Comparison of ENCODE assay signal across 10 cellular contexts in genomic region chr22:41914611-41915034, GRCh38. TPM values are rescaled to one million over a fixed set of nuclear protein-coding genes. Genes with fewer than 3 reads are reported as not detected.
DNase-seq lines count a peak whose midpoint lies in the region; ATAC-seq and TF ChIP-seq lines count a peak whose summit lies in the region.
"Had no signal": no experiment of that assay in that cellular context is flagged by ENCODE, and none has a peak within 500 bp of the region (broad histone marks: within the 10 kb centered on the region; RNA-seq: fewer than 3 reads in every experiment).

No MANE protein-coding gene starts in this region.

- peaks cover 11% of the 10 kb centered on the region for H3K23me2 ChIP-seq in H9 (ENCODE audit: insufficient read length, low read depth, low read length, poor library complexity, severe bottlenecking)

- H4K91ac ChIP-seq in IMR-90 (ENCODE audit: insufficient read depth, low read depth, low read length) (no peak overlapping the region), H9 (ENCODE audit: insufficient read length, low read depth, low read length) (no peak overlapping the region)

- H3K36me3 Mint-ChIP-seq in H9 (ENCODE audit: insufficient read depth in 1 of 3, low read depth in 3 of 3) = no peaks in the 10 kb centered on the region; a peak in 2 of 7 replicates

- H3K4me1 ChIP-seq in IMR-90 (ENCODE audit: control insufficient read depth, insufficient read depth, low read length) (peaks cover 2% of the 10 kb centered on the region; the same call in 1 of the 2 replicates), esophagus (ENCODE audit: control insufficient read depth in 2 of 2, insufficient read depth in 2 of 2, low read length in 1 of 2) (peaks cover 7 to 16% of the 10 kb centered on the region in 2 donors), gastrocnemius medialis (peaks cover 10 to 20% of the 10 kb centered on the region in 2 donors), H9 (ENCODE audit: insufficient read depth, low read length) (peaks cover 2% of the 10 kb centered on the region; the same call in 1 of the 2 replicates)

- no peak for TF ChIP-seq POLR2A in IMR-90 (IDR thresholded peaks at IDR 0.05; ENCODE audit: low read depth, low read length)
- no peak for TF ChIP-seq POLR2A in gastrocnemius medialis (IDR thresholded peaks at IDR 0.05)

- H4K20me1 ChIP-seq in IMR-90 (ENCODE audit: insufficient read depth, low read length) (peaks cover 3% of the 10 kb centered on the region), H9 (ENCODE audit: control insufficient read depth, insufficient read depth, insufficient read length) (peaks cover 2% of the 10 kb centered on the region)

- no peak overlapping the region for H3K23ac ChIP-seq in IMR-90 (ENCODE audit: low read depth, low read length)
- H3K23ac ChIP-seq in H9 (ENCODE audit: insufficient read length, low read depth, low read length) = no peak overlapping the region

- no peaks in the 10 kb centered on the region for H3K36me3 ChIP-seq in IMR-90 (ENCODE audit: control insufficient read depth, insufficient read depth, low read length)
- no peaks in the 10 kb centered on the region for H3K36me3 ChIP-seq in esophagus (ENCODE audit: control insufficient read depth in 2 of 2, insufficient read depth in 2 of 2, low read length in 1 of 2)
- H3K36me3 ChIP-seq in gastrocnemius medialis = no peaks in the 10 kb centered on the region

- 0 out of 2 replicates have a peak, but pooled peaks have one; percentile 19 for ATAC-seq in IMR-90 (ENCODE audit: low read depth)
- no peak for ATAC-seq in gastrocnemius medialis
- no peak for ATAC-seq in GM21717 (IDR thresholded peaks at IDR 0.05; ENCODE audit: unreplicated experiment)

- H2AFZ ChIP-seq in IMR-90 (replicated peaks; ENCODE audit: low read length, poor library complexity) (peak overlapping the region; percentile 56), H9 (ENCODE audit: low read length) (no peak overlapping the region)

- H3K4me1 Mint-ChIP-seq in H9 = peaks cover 7 to 24% of the 10 kb centered on the region in 2 experiments; a peak in 3 of 4 replicates

- dilution Hi-C loops in IMR-90 (cut with HindIII; ENCODE audit: low sequenced_read_pairs, unreplicated experiment) = no loop called here

- WGBS in IMR-90 (ENCODE audit: extremely low coverage in 2 of 2, insufficient read length in 1 of 2), 2 experiments = 0% methylated on average over 27 of the region's 67 CpGs; no CpG with 5 or more reads in 1 of the 2 experiments
- 0 to 1% methylated on average over 45 to 67 of the region's 67 CpGs for WGBS in esophagus, 2 donors
- WGBS in H9 (ENCODE audit: extremely low coverage, insufficient read length, low lambda C conversion rate) = no CpG with 5 or more reads among the region's 67 CpGs

- peaks cover 87% of the 10 kb centered on the region for H3K27me3 Mint-ChIP-seq in H9 (ENCODE audit: low read depth)

- H4K5ac ChIP-seq in IMR-90 (ENCODE audit: low read depth, low read length) = no peak overlapping the region
- H4K5ac ChIP-seq in H9 (ENCODE audit: insufficient read length, low read depth, low read length) = no peak overlapping the region

- CTCF ChIA-PET in IMR-90 (lab: Yijun Ruan, JAX) = no interaction called here

- no peak overlapping the region for H3K4me3 Mint-ChIP-seq in H9

- H3K9me3 ChIP-seq in IMR-90 (ENCODE audit: control insufficient read depth, insufficient read depth, low read length) (no peaks in the 10 kb centered on the region), esophagus (ENCODE audit: control insufficient read depth in 2 of 2, insufficient read depth in 1 of 2, low read depth in 1 of 2, low read length in 1 of 2) (no peaks in the 10 kb centered on the region), gastrocnemius medialis (no peaks in the 10 kb centered on the region), H9 (ENCODE audit: control insufficient read depth, low read depth, low read length) (no peaks in the 10 kb centered on the region)

- POLR2A ChIA-PET in IMR-90 (lab: Charles Lee; ENCODE audit: unreplicated experiment) = no interaction called here

- no peaks in the 10 kb centered on the region; the same call in 1 of the 2 replicates for H3K9me1 ChIP-seq in IMR-90 (ENCODE audit: insufficient read depth, low read length)

- H3K9ac ChIP-seq in IMR-90 (ENCODE audit: low read depth, low read length) (no peak overlapping the region), H9 (ENCODE audit: extremely low read depth, insufficient read length, low read length) (no peak overlapping the region)

- H2BK15ac ChIP-seq in IMR-90 (ENCODE audit: low read depth, low read length) = no peak overlapping the region
- no peak overlapping the region for H2BK15ac ChIP-seq in H9 (ENCODE audit: low read depth, low read length)

- no peak overlapping the region for H3T11ph ChIP-seq in H9 (ENCODE audit: low read length)

- H2BK20ac ChIP-seq in IMR-90 (ENCODE audit: low read depth, low read length) (no peak overlapping the region), H9 (ENCODE audit: low read depth, low read length, poor library complexity, severe bottlenecking) (no peak overlapping the region)

- H3K4me2 ChIP-seq in IMR-90 (ENCODE audit: low read depth, low read length) = no peak overlapping the region
- no peak overlapping the region for H3K4me2 ChIP-seq in H9 (ENCODE audit: insufficient read depth, insufficient read length, low read length)

- H3K18ac ChIP-seq in IMR-90 (ENCODE audit: low read depth, low read length) (no peak overlapping the region), H9 (ENCODE audit: insufficient read length, low read depth, low read length) (no peak overlapping the region)

- no peak for TF ChIP-seq CTCF in IMR-90 (conservative IDR thresholded peaks at IDR 0.05; ENCODE audit: low read depth, low read length)
- no peak for TF ChIP-seq CTCF in gastrocnemius medialis (IDR thresholded peaks at IDR 0.05 in 4 of 5, conservative IDR thresholded peaks at IDR 0.05 in 1 of 5)
- no peak for TF ChIP-seq CTCF in H9 (conservative IDR thresholded peaks at IDR 0.05)

- H3K79me2 ChIP-seq in H9 (ENCODE audit: insufficient read depth, low read length) = no peaks in the 10 kb centered on the region

- no peak overlapping the region for H2BK12ac ChIP-seq in H9 (ENCODE audit: insufficient read length, low read depth, low read length)

- no peak overlapping the region for H2AK9ac ChIP-seq in IMR-90 (replicated peaks; ENCODE audit: low read depth, low read length, poor library complexity)

- H3K4ac ChIP-seq in IMR-90 (ENCODE audit: low read depth, low read length) (no peak overlapping the region), H9 (ENCODE audit: low read depth, low read length) (no peak overlapping the region)

- peaks cover 79% of the 10 kb centered on the region for H3K27me3 ChIP-seq in IMR-90 (ENCODE audit: control insufficient read depth, insufficient read depth, low read length)
- peaks cover 9 to 31% of the 10 kb centered on the region in 2 donors for H3K27me3 ChIP-seq in esophagus (ENCODE audit: control insufficient read depth in 1 of 2, insufficient read depth in 2 of 2, low read length in 2 of 2)
- H3K27me3 ChIP-seq in gastrocnemius medialis = peaks cover 64 to 76% (median 73%) of the 10 kb centered on the region in 3 donors
- peaks cover 62% of the 10 kb centered on the region for H3K27me3 ChIP-seq in H9 (ENCODE audit: insufficient read depth, low read length)

- H2AK5ac ChIP-seq in IMR-90 (ENCODE audit: low read depth, low read length) = no peak overlapping the region
- no peak overlapping the region for H2AK5ac ChIP-seq in H9 (ENCODE audit: insufficient read length, low read length)

- H3K9me3 Mint-ChIP-seq in H9 = no peaks in the 10 kb centered on the region; a peak in 2 of 5 replicates
- H3K9me3 Mint-ChIP-seq: activated T-cell treated with anti-CD3 and anti-CD28 coated beads, Interleukin-2, amount 50 U/mL, for 24 hours had no signal

- BruUV-seq in IMR-90 (replicated peaks; lab: Mats Ljungman, UMichigan) = no TSS peak

- H3K14ac ChIP-seq in IMR-90 (replicated peaks; ENCODE audit: low read depth, low read length) (no peak overlapping the region), H9 (ENCODE audit: insufficient read depth, low read length) (no peak overlapping the region)

- H3K79me1 ChIP-seq in IMR-90 (ENCODE audit: low read depth in 1 of 2, low read length in 2 of 2) (no peaks in the 10 kb centered on the region), H9 (ENCODE audit: insufficient read depth, low read depth, low read length, poor library complexity, severe bottlenecking) (no peaks in the 10 kb centered on the region)

- H3K56ac ChIP-seq in IMR-90 (ENCODE audit: extremely low read depth, insufficient read depth, low read length) (no peak overlapping the region), H9 (ENCODE audit: insufficient read length, low read depth, low read length) (no peak overlapping the region)

- no peak overlapping the region for H4K8ac ChIP-seq in IMR-90 (ENCODE audit: low read depth in 2 of 2, low read length in 2 of 2)
- no peak overlapping the region for H4K8ac ChIP-seq in H9 (replicated peaks; ENCODE audit: insufficient read length, low read depth, low read length)

- no peak overlapping the region for H3K27ac ChIP-seq in IMR-90 (ENCODE audit: insufficient read depth, low read length)
- no peak overlapping the region for H3K27ac ChIP-seq in esophagus (ENCODE audit: low read depth in 2 of 2, low read length in 1 of 2)
- no peak overlapping the region for H3K27ac ChIP-seq in gastrocnemius medialis
- no peak overlapping the region for H3K27ac ChIP-seq in H9 (ENCODE audit: insufficient read length, low read depth, low read length)

- H2BK120ac ChIP-seq in IMR-90 (ENCODE audit: low read depth, low read length) (no peak overlapping the region), H9 (ENCODE audit: low read depth, low read length, poor library complexity, severe bottlenecking) (no peak overlapping the region)

- no peak for TF ChIP-seq RAD21 in IMR-90 (IDR thresholded peaks at IDR 0.05; ENCODE audit: low read length)

- H2BK5ac ChIP-seq in IMR-90 (ENCODE audit: low read depth, low read length, poor library complexity, severe bottlenecking) (no peak overlapping the region), H9 (ENCODE audit: insufficient read length, low read length) (no peak overlapping the region)

- intact Hi-C loops in IMR-90 (cut with micrococcal nuclease) (no loop called here), gastrocnemius medialis (cut with DNase I; ENCODE audit: low total_unique reads) (no loop called here)

- in situ Hi-C loops in IMR-90 (cut with MboI; ENCODE audit: low sequenced_read_pairs) = no loop called here
- in situ Hi-C loops in gastrocnemius medialis (cut with MboI; ENCODE audit: low sequenced_read_pairs in 4 of 4) = no loop called here

- DNase-seq in DMS53 (lab: John Stamatoyannopoulos, UW) (peak; percentile 55), DMS53 treated with DMSO at 0.1 percent for 48 hours (lab: John Stamatoyannopoulos, UW; ENCODE audit: unreplicated experiment) (no peak), IMR-90 (no peak), gastrocnemius medialis (no peak), RPMI8226 (no peak), H9 (no peak)
- DNase-seq: NCI-H1694 treated with DMSO at 0.1 percent for 48 hours had no signal

- H3K4me3 ChIP-seq in IMR-90 (ENCODE audit: insufficient read depth, low read depth, low read length) = no peak overlapping the region
- H3K4me3 ChIP-seq in esophagus (ENCODE audit: low read depth in 1 of 2, low read length in 2 of 2) = peak overlapping the region; percentile 14 to 46
- H3K4me3 ChIP-seq in gastrocnemius medialis = peak overlapping the region in 3 of 4 donors; percentile 11 to 45 (median 17)

- H3K27ac Mint-ChIP-seq in H9 = no peak overlapping the region

RNA-seq across cellular contexts. Expression of gene SHISA8, which starts 0.3 kb away (rescaled TPM):
- total RNA-seq in IMR-90 (2012; rRNA removed) = not detected in 2 replicates
- not detected in 2 replicates for polyA plus RNA-seq in IMR-90 (2012; rRNA removed)
- not detected in 2 replicates for polyA plus RNA-seq in IMR-90 (2012; cell fraction: cytosol; rRNA removed)
- polyA plus RNA-seq in IMR-90 (2012; cell fraction: nucleus; rRNA removed; ENCODE audit: low replicate concordance) = not detected in 2 replicates
- under 1 TPM in 1 of 2 donors, not detected in 1; 0.07 TPM for polyA plus RNA-seq in esophagus
- total RNA-seq in gastrocnemius medialis = not detected
- total RNA-seq in H9 (2021) = 0.72 and 1.4 TPM in 2 replicates

RNA-seq across cellular contexts. Expression of gene TNFRSF13C, which starts 12.0 kb away (rescaled TPM):
- total RNA-seq in IMR-90 (2012; rRNA removed) = under 0.01 TPM in 1 of 2 replicates, not detected in the other
- polyA plus RNA-seq in IMR-90 (2012; rRNA removed) = 0.14 and 0.16 TPM in 2 replicates
- 0.08 and 0.09 TPM in 2 replicates for polyA plus RNA-seq in IMR-90 (2012; cell fraction: cytosol; rRNA removed)
- polyA plus RNA-seq in IMR-90 (2012; cell fraction: nucleus; rRNA removed; ENCODE audit: low replicate concordance) = 1.1 and 1.9 TPM in 2 replicates
- polyA plus RNA-seq in esophagus = under 1 TPM; 0.36 to 0.47 TPM
- total RNA-seq in gastrocnemius medialis = not detected
- 1.6 and 1.9 TPM in 2 replicates for total RNA-seq in H9 (2021)

RNA-seq across cellular contexts. Expression of gene CENPM, which starts 32.3 kb away (rescaled TPM):
- total RNA-seq in IMR-90 (2012; rRNA removed) (14.7 and 18.1 TPM in 2 replicates), gastrocnemius medialis (1 to 10 TPM in 2 of 4 donors, not detected in 2; 1.5 to 5.1 TPM), H9 (2021) (36.5 and 37.2 TPM in 2 replicates)
- polyA plus RNA-seq in IMR-90 (2012; rRNA removed) (20.1 and 31.3 TPM in 2 replicates), esophagus (10 to 100 TPM; 16.5 to 18.8 TPM)
- polyA plus RNA-seq in IMR-90 (2012; cell fraction: cytosol; rRNA removed) = 10.5 and 19.3 TPM in 2 replicates
- polyA plus RNA-seq in IMR-90 (2012; cell fraction: nucleus; rRNA removed; ENCODE audit: low replicate concordance) = 8.7 and 23.0 TPM in 2 replicates

RNA-seq across cellular contexts. Expression of gene SEPTIN3, which starts 54.6 kb away (rescaled TPM):
- total RNA-seq in IMR-90 (2012; rRNA removed) (under 0.01 and 0.18 TPM in 2 replicates), gastrocnemius medialis (under 1 TPM in 1 of 4 donors, not detected in 3; 0.18 TPM), H9 (2021) (32.4 and 33.3 TPM in 2 replicates)
- polyA plus RNA-seq in IMR-90 (2012; rRNA removed) (0.14 and 0.15 TPM in 2 replicates), esophagus (under 1 TPM; 0.11 to 0.18 TPM)
- 0.02 and 0.13 TPM in 2 replicates for polyA plus RNA-seq in IMR-90 (2012; cell fraction: cytosol; rRNA removed)
- polyA plus RNA-seq in IMR-90 (2012; cell fraction: nucleus; rRNA removed; ENCODE audit: low replicate concordance) = 0.12 and 0.17 TPM in 2 replicates
